8 cellular contexts compared by ENCODE assay signal in the genomic region with DNA sequence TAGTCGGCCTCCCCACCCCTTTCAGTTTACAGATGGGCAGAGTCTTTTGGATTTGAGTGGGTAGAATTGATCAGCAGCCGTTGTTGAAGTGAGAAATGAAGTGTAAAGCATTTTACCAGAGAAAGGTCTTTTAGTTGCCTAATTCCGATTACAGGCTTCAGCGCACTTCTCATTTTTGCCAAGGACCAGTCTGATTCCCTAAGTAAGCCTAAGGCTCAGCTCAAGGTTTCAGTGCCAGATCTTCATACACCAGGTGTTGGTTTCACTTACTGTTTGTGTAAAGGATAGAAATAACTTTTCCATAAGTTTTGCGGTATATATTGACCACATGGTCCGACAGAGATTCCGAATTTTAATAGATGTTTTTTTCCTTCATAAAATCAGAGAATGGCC.
DNase-seq lines count a peak whose midpoint lies in the region; ATAC-seq and TF ChIP-seq lines count a peak whose summit lies in the region.
"Had no signal": no experiment of that assay in that cellular context is flagged by ENCODE, and none has a peak within 500 bp of the region (broad histone marks: within the 10 kb centered on the region; RNA-seq: fewer than 3 reads in every experiment).

No MANE protein-coding gene starts in this region.

- peak overlapping the region; percentile 99 for H3K4me2 ChIP-seq in PC-9

- H3K4me3 ChIP-seq in H7 (ENCODE audit: insufficient read depth, low read depth, low read length) = peak overlapping the region; percentile 82; the same call in 1 of the 2 replicates
- H3K4me3 ChIP-seq in PC-9 = peak overlapping the region; percentile 97
- peak overlapping the region in 1 of 4 donors; percentile 82 for H3K4me3 ChIP-seq in esophagus squamous epithelium
- H3K4me3 ChIP-seq in gastrocnemius medialis = peak overlapping the region; percentile 66 to 98 (median 80)

- H3K9me2 ChIP-seq in PC-9 (ENCODE audit: insufficient read depth) = no peaks in the 10 kb centered on the region

- TF ChIP-seq POLR2A in esophagus squamous epithelium (IDR thresholded peaks at IDR 0.05) (no peak), gastrocnemius medialis (IDR thresholded peaks at IDR 0.05) (no peak)

- CTCF ChIA-PET in PC-9 (lab: Charles Lee) (interaction anchor here (1.3 kb wide), 1 partner anchor 12 kb away, joined by 3 read pairs; no protein-coding TSS in a partner anchor), HEK293T (lab: Yijun Ruan, JAX) (interaction anchor here (1.0 to 1.1 kb wide), 2 partner anchors 29 to 216 kb away, joined by 4 read pairs; no protein-coding TSS in a partner anchor)

- TF ChIP-seq CTCF in PC-9 (conservative IDR thresholded peaks at IDR 0.05) (no peak), esophagus squamous epithelium (IDR thresholded peaks at IDR 0.05) (no peak), gastrocnemius medialis (IDR thresholded peaks at IDR 0.05 in 4 of 5, conservative IDR thresholded peaks at IDR 0.05 in 1 of 5) (no peak)

- H3K9me3 ChIP-seq in PC-9 (ENCODE audit: insufficient read depth, low read depth) = no peaks in the 10 kb centered on the region
- no peaks in the 10 kb centered on the region for H3K9me3 ChIP-seq in esophagus squamous epithelium
- no peaks in the 10 kb centered on the region for H3K9me3 ChIP-seq in gastrocnemius medialis

- intact Hi-C loops in PC-9 (cut with micrococcal nuclease; ENCODE audit: unreplicated experiment) = no loop called here
- intact Hi-C loops in esophagus squamous epithelium (cut with DNase I) = no loop called here
- intact Hi-C loops in gastrocnemius medialis (cut with DNase I; ENCODE audit: low total_unique reads) = loop anchor here (5.0 kb wide), 1 partner anchor 215 kb away; no protein-coding TSS in a partner anchor

- BruUV-seq in PC-9 (replicated peaks; lab: Mats Ljungman, UMichigan) = no TSS peak

- H3F3A ChIP-seq in PC-9 (ENCODE audit: insufficient read depth, low read depth) = peaks cover 23% of the 10 kb centered on the region

- ATAC-seq in gastrocnemius medialis (no peak), HG03025 (IDR thresholded peaks at IDR 0.05; ENCODE audit: low FRiP score, unreplicated experiment) (no peak)

- H3K27me3 ChIP-seq in H7 (ENCODE audit: control insufficient read depth, insufficient read depth, low read length) = no peaks in the 10 kb centered on the region
- H3K27me3 ChIP-seq in PC-9 (ENCODE audit: insufficient read depth, low read depth) = no peaks in the 10 kb centered on the region
- no peaks in the 10 kb centered on the region for H3K27me3 ChIP-seq in esophagus squamous epithelium
- H3K27me3 ChIP-seq in gastrocnemius medialis = no peaks in the 10 kb centered on the region

- H3K4me1 ChIP-seq in PC-9 (replicated peaks; ENCODE audit: insufficient read depth) (peaks cover 55% of the 10 kb centered on the region), esophagus squamous epithelium (peaks cover 37 to 72% (median 48%) of the 10 kb centered on the region in 3 donors), gastrocnemius medialis (peaks cover 53 to 55% of the 10 kb centered on the region in 2 donors)

- 0 out of 2 replicates have a peak overlapping the region, but pooled peaks have one; percentile 72 for H2AFZ ChIP-seq in PC-9

- H3K79me2 ChIP-seq in PC-9 (ENCODE audit: low read depth) = peaks cover 33% of the 10 kb centered on the region

- DNase-seq in H7 = no peak
- DNase-seq in PC-9 = no peak
- DNase-seq in esophagus squamous epithelium (lab: John Stamatoyannopoulos, UW) = no peak
- no peak for DNase-seq in gastrocnemius medialis
- no peak for DNase-seq in SKM-1 (lab: John Stamatoyannopoulos, UW; ENCODE audit: unreplicated experiment)
- DNase-seq in HEK293T (ENCODE audit: extremely low spot score) = no peak
- DNase-seq: activated CD4-positive, CD25-positive, alpha-beta regulatory T cell treated with anti-CD3 and anti-CD28 coated beads, Interleukin-2, amount 50 U/mL, for 72 hours had no signal

- H3K36me3 ChIP-seq in H7 (replicated peaks; ENCODE audit: control insufficient read depth, insufficient read depth, low read length) (0 out of 2 replicates have a peak, but pooled peaks cover 1% of the 10 kb centered on the region), PC-9 (ENCODE audit: low read depth) (peaks cover 7% of the 10 kb centered on the region; the same call in 1 of the 2 replicates), esophagus squamous epithelium (peaks cover 0 to 3% (median 0%) of the 10 kb centered on the region in 3 donors), gastrocnemius medialis (no peaks in the 10 kb centered on the region)

- POLR2A ChIA-PET in PC-9 (lab: Charles Lee; ENCODE audit: unreplicated experiment) = interaction anchor here (0.5 to 1.1 kb wide), 7 partner anchors 15 to 1176 kb away, joined by 3 to 28 read pairs (median 5); no protein-coding TSS in a partner anchor
- POLR2A ChIA-PET in HEK293T (lab: Yijun Ruan, JAX) = interaction anchor here (0.6 to 2.5 kb wide), 3 partner anchors 9 to 203 kb away, joined by 3 to 8 read pairs (median 3); no protein-coding TSS in a partner anchor

- WGBS in esophagus squamous epithelium, 2 donors = 31 to 68% methylated on average over 7 of the region's 7 CpGs

- in situ Hi-C loops in gastrocnemius medialis (cut with MboI; ENCODE audit: low sequenced_read_pairs in 4 of 4) = no loop called here

- H4K20me1 ChIP-seq in PC-9 (ENCODE audit: insufficient read depth) = peaks cover 10% of the 10 kb centered on the region

- H3K27ac ChIP-seq in PC-9 (peak overlapping the region; percentile 55), esophagus squamous epithelium (peak overlapping the region in 3 of 4 donors; percentile 92 to 95 (median 93)), gastrocnemius medialis (peak overlapping the region; percentile 91 to 98 (median 94))

TF ChIP-seq in HEK293T, 16 proteins besides CTCF, POLR2A, EP300 and RAD21:
- TF ChIP-seq HDGF (IDR thresholded peaks at IDR 0.05; ENCODE audit: borderline replicate concordance) = no peak
- no peak for TF ChIP-seq LEF1 (IDR thresholded peaks at IDR 0.05; ENCODE audit: borderline replicate concordance)
- no peak for TF ChIP-seq ARNT (IDR thresholded peaks at IDR 0.05)
- TF ChIP-seq ELF4 (IDR thresholded peaks at IDR 0.05) = no peak
- TF ChIP-seq TARDBP (IDR thresholded peaks at IDR 0.05) = no peak
- TF ChIP-seq ZNF384 (IDR thresholded peaks at IDR 0.05) = no peak
- no peak for TF ChIP-seq SUZ12 (IDR thresholded peaks at IDR 0.05)
- TF ChIP-seq FOXK2 (IDR thresholded peaks at IDR 0.05) = no peak
